14 cellular contexts compared by ENCODE assay signal in the genomic region with DNA sequence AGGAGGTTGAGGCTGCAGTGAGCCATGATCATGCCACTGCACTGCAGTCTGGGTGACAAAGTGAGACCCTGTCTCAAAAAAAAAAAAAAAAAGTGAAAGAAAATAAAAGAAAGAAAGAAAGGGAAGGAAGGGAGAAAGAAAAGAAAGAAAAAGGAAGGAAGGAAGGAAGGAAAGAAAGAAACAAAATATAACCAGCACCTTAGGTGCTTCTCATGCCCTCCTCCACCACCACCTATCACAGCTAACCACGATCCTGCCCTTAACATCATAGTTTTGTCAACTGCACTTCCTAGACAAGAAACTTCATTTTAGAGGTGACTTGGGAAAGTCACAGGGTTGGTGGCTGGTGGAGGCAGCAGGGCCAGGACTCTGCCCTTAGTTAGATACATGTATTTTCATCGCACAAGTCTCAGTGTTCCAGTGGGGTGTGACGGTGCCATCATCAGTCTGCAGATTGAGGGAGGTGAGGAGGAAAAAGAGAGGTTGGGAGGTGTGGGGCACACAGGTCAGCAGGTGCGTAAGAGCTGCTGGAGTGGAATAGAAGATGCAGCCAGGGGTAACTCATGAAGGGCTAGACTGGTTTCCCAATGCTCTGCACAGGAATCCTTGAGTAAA. TPM values are rescaled to one million over a fixed set of nuclear protein-coding genes. Genes with fewer than 3 reads are reported as not detected.
DNase-seq lines count a peak whose midpoint lies in the region; ATAC-seq, FAIRE-seq and TF ChIP-seq lines count a peak whose summit lies in the region.
"Had no signal": no experiment of that assay in that cellular context is flagged by ENCODE, and none has a peak within 500 bp of the region (broad histone marks: within the 10 kb centered on the region; RNA-seq: fewer than 3 reads in every experiment).

No MANE protein-coding gene starts in this region.

- in situ Hi-C loops in HAP-1 (cut with MboI; ENCODE audit: low sequenced_read_pairs), result no loop called here

- no peak overlapping the region for H2BK120ac ChIP-seq in H1 (replicated peaks; ENCODE audit: low read depth, low read length)

- H3K23me2 ChIP-seq in H1 (ENCODE audit: low read depth, low read length), result no peaks in the 10 kb centered on the region

- no peak overlapping the region for H2AK5ac ChIP-seq in H1 (ENCODE audit: low read depth, low read length)

- no peak overlapping the region for H3K14ac ChIP-seq in H1 (ENCODE audit: insufficient read length)

- no peak for TF ChIP-seq RAD21 in H1 (IDR thresholded peaks at IDR 0.05 in 1 of 2, conservative IDR thresholded peaks at IDR 0.05 in 1 of 2; ENCODE audit: low read depth in 2 of 2, low read length in 2 of 2)

- peak overlapping the region; percentile 71; the same call in 1 of the 2 replicates for H4K8ac ChIP-seq in H1 (ENCODE audit: extremely low read depth, insufficient read depth, low read length)

- 87% methylated on average over 4 of the region's 4 CpGs; no CpG with 5 or more reads in 1 of the 2 experiments for WGBS in H1 (ENCODE audit: extremely low coverage in 1 of 2, insufficient coverage in 1 of 2, insufficient read length in 1 of 2, insufficient replicate concordance in 2 of 2, low coverage in 1 of 2, low lambda C conversion rate in 2 of 2, missing lambda C conversion rate in 1 of 2), 2 experiments

- H3K27me3 ChIP-seq in H1 (replicated peaks in 1 of 4; ENCODE audit: control insufficient read depth in 3 of 4, extremely low read depth in 1 of 4, insufficient read depth in 3 of 4, low read length in 3 of 4) (no peaks in the 10 kb centered on the region; a peak in 1 of 7 replicates), HAP-1 (ENCODE audit: low read depth) (peaks cover 4% of the 10 kb centered on the region; the same call in 1 of the 2 replicates)

- DNase-seq in stimulated activated CD4-positive, alpha-beta T cell treated with anti-CD3 and anti-CD28 coated beads, Interleukin-15, amount 100 ng/mL, for 24 hours, result peak; percentile 50
- DNase-seq in stimulated activated CD4-positive, alpha-beta T cell treated with anti-CD3 and anti-CD28 coated beads, Interleukin-4, amount 100 ng/mL, for 24 hours, result no peak
- DNase-seq in T-helper 2 cell treated with Interferon-gamma antibody and Interleukin-4, amounts not matched to agents 5 μg/mL and 100 μg/mL, for 36 hours (ENCODE audit: low spot score), result no peak
- no peak for DNase-seq in H1 (ENCODE audit: low read depth in 1 of 2, low spot score in 2 of 2)
- DNase-seq in pons (ENCODE audit: low spot score), result no peak
- no peak for DNase-seq in HAP-1 (ENCODE audit: low spot score in 2 of 2)
- DNase-seq: activated CD4-positive, alpha-beta T cell treated with anti-CD3 and anti-CD28 coated beads for 4 hours; midbrain; NCI-H2081 treated with DMSO at 0.1 percent for 48 hours; stimulated activated CD4-positive, alpha-beta T cell treated with anti-CD3 and anti-CD28 coated beads, Interleukin-2, amount 100 ng/mL, for 24 hours had no signal

- peaks cover 91% of the 10 kb centered on the region for H3K36me3 Mint-ChIP-seq in T-helper 2 cell treated with Interferon-gamma antibody and Interleukin-4, amounts not matched to agents 5 μg/mL and 100 μg/mL, for 36 hours (ENCODE audit: low read depth)

- H3K4me1 Mint-ChIP-seq in T-helper 2 cell treated with Interferon-gamma antibody and Interleukin-4, amounts not matched to agents 5 μg/mL and 100 μg/mL, for 36 hours (ENCODE audit: low read depth), result peaks cover 50% of the 10 kb centered on the region

- peak overlapping the region; percentile 99 for H3K4me3 Mint-ChIP-seq in T-helper 2 cell treated with Interferon-gamma antibody and Interleukin-4, amounts not matched to agents 5 μg/mL and 100 μg/mL, for 36 hours

- no peak overlapping the region for H3K4me2 ChIP-seq in H1 (ENCODE audit: insufficient read depth in 1 of 2, low read depth in 2 of 2, low read length in 2 of 2)

- FAIRE-seq in H1 (lab: Jason Lieb, UNC), result no peak

- H3K27me3 Mint-ChIP-seq in T-helper 2 cell treated with Interferon-gamma antibody and Interleukin-4, amounts not matched to agents 5 μg/mL and 100 μg/mL, for 36 hours (ENCODE audit: low read depth), result no peaks in the 10 kb centered on the region

- H3K56ac ChIP-seq in H1 (replicated peaks; ENCODE audit: insufficient read length, low read depth, low read length), result no peak overlapping the region

- no peak for TF ChIP-seq CTCF in H1 (IDR thresholded peaks at IDR 0.05; ENCODE audit: control extremely low read depth in 1 of 3, insufficient read depth in 1 of 3, low read depth in 1 of 3, low read length in 3 of 3)

- no peak overlapping the region for H3K18ac ChIP-seq in H1 (ENCODE audit: extremely low read depth, low read length)

- H3K79me1 ChIP-seq in H1 (ENCODE audit: low read depth, low read length), result no peaks in the 10 kb centered on the region

- no peak overlapping the region for H3K4ac ChIP-seq in H1 (replicated peaks; ENCODE audit: insufficient read length, low read depth, low read length)

- H3K36me3 ChIP-seq in H1 (ENCODE audit: control insufficient read depth in 2 of 4, insufficient read depth in 4 of 4, low read length in 3 of 4) (peaks cover 7 to 28% (median 22%) of the 10 kb centered on the region in 4 experiments; a peak in 6 of 8 replicates), HAP-1 (replicated peaks) (peaks cover 24% of the 10 kb centered on the region)

- H3K27ac Mint-ChIP-seq in T-helper 2 cell treated with Interferon-gamma antibody and Interleukin-4, amounts not matched to agents 5 μg/mL and 100 μg/mL, for 36 hours, result peak overlapping the region; percentile 99

- H2BK15ac ChIP-seq in H1 (ENCODE audit: low read length), result no peak overlapping the region

- H2AFZ ChIP-seq in H1 (ENCODE audit: low read length), result no peak overlapping the region

- ATAC-seq in GM18873 (IDR thresholded peaks at IDR 0.05; ENCODE audit: low FRiP score, unreplicated experiment) (no peak), HG02588 (IDR thresholded peaks at IDR 0.05; ENCODE audit: unreplicated experiment) (no peak)
- ATAC-seq: HCT116 had no signal

- H3K79me2 ChIP-seq in H1 (ENCODE audit: control insufficient read depth in 1 of 2, insufficient read depth in 2 of 2, low read length in 2 of 2), result no peaks in the 10 kb centered on the region

- TF ChIP-seq EP300 in H1 (IDR thresholded peaks at IDR 0.05; ENCODE audit: borderline replicate concordance in 1 of 2, low read depth in 2 of 2, low read length in 2 of 2), result no peak

- CTCF ChIA-PET in H1 (lab: Charles Lee; ENCODE audit: partially characterized antibody), result interaction anchor here (0.6 to 18.5 kb wide), 9 partner anchors 24 to 169 kb away, joined by 3 to 384 read pairs (median 3); partner anchors contain the start of genes RNF43 and TSPOAP1

- no peak overlapping the region for H2BK5ac ChIP-seq in H1 (ENCODE audit: low read depth, low read length)

- H3K9me3 ChIP-seq in H1 (ENCODE audit: insufficient read depth in 2 of 2, low read depth in 1 of 2, low read length in 1 of 2), result no peaks in the 10 kb centered on the region
- H3K9me3 ChIP-seq in HAP-1, result no peaks in the 10 kb centered on the region

- H3K4me3 ChIP-seq in H1 (ENCODE audit: extremely low read depth in 1 of 4, insufficient read depth in 2 of 4, low read depth in 3 of 4, low read length in 4 of 4), result no peak overlapping the region
- H3K4me3 ChIP-seq in HAP-1, result no peak overlapping the region

- H3K23ac ChIP-seq in H1 (ENCODE audit: insufficient read length), result no peak overlapping the region

- H4K91ac ChIP-seq in H1 (replicated peaks; ENCODE audit: insufficient read length, low read length), result no peak overlapping the region

- TF ChIP-seq POLR2A in H1 (IDR thresholded peaks at IDR 0.05; ENCODE audit: control extremely low read depth in 1 of 2, low read depth in 2 of 2, low read length in 2 of 2), result no peak

- H2BK20ac ChIP-seq in H1 (ENCODE audit: low read length), result no peak overlapping the region

- no peak overlapping the region for H4K5ac ChIP-seq in H1 (ENCODE audit: insufficient read length, low read depth, low read length)

- peaks cover 0 to 2% of the 10 kb centered on the region in 2 experiments for H4K20me1 ChIP-seq in H1 (replicated peaks in 1 of 2; ENCODE audit: control insufficient read depth in 1 of 2, insufficient read depth in 2 of 2, low read length in 2 of 2)

- H3K9ac ChIP-seq in H1 (replicated peaks in 1 of 4; ENCODE audit: extremely low read depth in 1 of 4, low read depth in 3 of 4, low read length in 3 of 4), result no peak overlapping the region

- H3K4me1 ChIP-seq in H1 (replicated peaks in 1 of 4; ENCODE audit: control insufficient read depth in 3 of 4, insufficient read depth in 4 of 4, low read length in 3 of 4) (peaks cover 4 to 24% (median 18%) of the 10 kb centered on the region in 4 experiments), HAP-1 (no peaks in the 10 kb centered on the region)

- H3K9me3 Mint-ChIP-seq in T-helper 2 cell treated with Interferon-gamma antibody and Interleukin-4, amounts not matched to agents 5 μg/mL and 100 μg/mL, for 36 hours, result no peaks in the 10 kb centered on the region

- POLR2A ChIA-PET in H1 (lab: Charles Lee; ENCODE audit: partially characterized antibody), result interaction anchor here (0.6 to 11.3 kb wide), 8 partner anchors 10 to 87 kb away, joined by 3 to 149 read pairs (median 6); partner anchors contain the start of gene SUPT4H1

- H2BK12ac ChIP-seq in H1 (ENCODE audit: low read depth, low read length), result no peak overlapping the region

- H3K27ac ChIP-seq in H1 (ENCODE audit: low read depth, low read length), result no peak overlapping the region

TF ChIP-seq in H1, 55 proteins besides CTCF, POLR2A, EP300 and RAD21 (continues in another document):
- TF ChIP-seq SP2 (IDR thresholded peaks at IDR 0.05; ENCODE audit: low read length) (no peak), SIRT6 (IDR thresholded peaks at IDR 0.05; ENCODE audit: low read length) (no peak), CHD1 (IDR thresholded peaks at IDR 0.05; ENCODE audit: low read depth, low read length) (no peak)

RNA-seq across cellular contexts. Expression of gene SUPT4H1, which starts 10.0 kb away (rescaled TPM):
- total RNA-seq in H1 (2021; fragmentation: NEBNext Ultra II Directional; extraction: Animal tissue kit (Norgen Biotek cat#: 25700)), result 103 and 112 TPM in 2 replicates
- 115 and 143 TPM in 2 replicates for polyA plus RNA-seq in H1 (2011; rRNA removed)
- polyA plus RNA-seq in H1 (2011; cell fraction: cytosol; rRNA removed), result 144 TPM
- polyA plus RNA-seq in H1 (2011; cell fraction: nucleus; rRNA removed), result 67.4 TPM
- polyA plus RNA-seq in H1 (2012, experiment 1 of 2), result 166 to 180 TPM (median 170 TPM) in 4 replicates
- 181 TPM for polyA plus RNA-seq in H1 (2012, experiment 2 of 2)
- polyA plus RNA-seq in H1 (2013, experiment 1 of 2), result 66.5 TPM
- polyA plus RNA-seq in H1 (2013, experiment 2 of 2), result 66.6 TPM
- 73.5 and 87.0 TPM in 2 replicates for polyA minus RNA-seq in H1 (2011; rRNA and poly(A)+ RNA removed)
- 50.8 TPM for polyA minus RNA-seq in H1 (2011; cell fraction: cytosol; rRNA and poly(A)+ RNA removed)
- 33.5 TPM for polyA minus RNA-seq in H1 (2011; cell fraction: nucleus; rRNA and poly(A)+ RNA removed)

RNA-seq across cellular contexts. Expression of gene TSPOAP1, which starts 13.4 kb away (rescaled TPM):
- 9.2 and 9.8 TPM in 2 replicates for total RNA-seq in H1 (2021; fragmentation: NEBNext Ultra II Directional; extraction: Animal tissue kit (Norgen Biotek cat#: 25700))
- polyA plus RNA-seq in H1 (2011; rRNA removed), result 7.6 and 9.8 TPM in 2 replicates
- 13.8 TPM for polyA plus RNA-seq in H1 (2011; cell fraction: cytosol; rRNA removed)
- polyA plus RNA-seq in H1 (2011; cell fraction: nucleus; rRNA removed), result 69.7 TPM
- polyA plus RNA-seq in H1 (2012, experiment 1 of 2), result 14.7 to 18.9 TPM (median 15.9 TPM) in 4 replicates
- 6.2 TPM for polyA plus RNA-seq in H1 (2012, experiment 2 of 2)
- 4.8 TPM for polyA plus RNA-seq in H1 (2013, experiment 1 of 2)
- 4.1 TPM for polyA plus RNA-seq in H1 (2013, experiment 2 of 2)
- 2.9 and 6.6 TPM in 2 replicates for polyA minus RNA-seq in H1 (2011; rRNA and poly(A)+ RNA removed)
- polyA minus RNA-seq in H1 (2011; cell fraction: cytosol; rRNA and poly(A)+ RNA removed), result 5.8 TPM
- 8.9 TPM for polyA minus RNA-seq in H1 (2011; cell fraction: nucleus; rRNA and poly(A)+ RNA removed)
- total RNA-seq: pulmonary artery endothelial cell had no signal
